Comparison of ENCODE assay signal across 25 cellular contexts in genomic region chrX:153776611-153777045, GRCh38. TPM values are rescaled to one million over a fixed set of nuclear protein-coding genes. Genes with fewer than 3 reads are reported as not detected.
A peak's percentile ranks its signal among the peaks of the same experiment; 100 is the strongest.
DNase-seq lines count a peak whose midpoint lies in the region; ATAC-seq and TF ChIP-seq lines count a peak whose summit lies in the region.
"Had no signal": no experiment of that assay in that cellular context is flagged by ENCODE, and none has a peak within 500 bp of the region (broad histone marks: within the 10 kb centered on the region; RNA-seq: fewer than 3 reads in every experiment).

No MANE protein-coding gene starts in this region.

- TF ChIP-seq CTCF in spleen (IDR thresholded peaks at IDR 0.05 in 8 of 11, conservative IDR thresholded peaks at IDR 0.05 in 3 of 11), result no peak

- H3K9me3 ChIP-seq in spleen, result no peaks in the 10 kb centered on the region
- H3K9me3 ChIP-seq: suprapubic skin had no signal

- H3K4me1 ChIP-seq in spleen, result peaks cover 0 to 12% (median 6%) of the 10 kb centered on the region in 6 donors

- peaks cover 0 to 44% (median 8%) of the 10 kb centered on the region in 7 donors for H3K27me3 ChIP-seq in spleen (replicated peaks in 1 of 7)
- H3K27me3 ChIP-seq: suprapubic skin had no signal

- peak; percentile 22 for DNase-seq in NCI-H146 (lab: John Stamatoyannopoulos, UW)
- no peak for DNase-seq in NCI-H146 treated with DMSO at 0.1 percent for 48 hours (lab: John Stamatoyannopoulos, UW; ENCODE audit: unreplicated experiment)
- DNase-seq in stimulated activated naive CD8-positive, alpha-beta T cell treated with anti-CD3 and anti-CD28 coated beads, Interleukin-15, amount 100 ng/mL, for 72 hours, result no peak
- no peak for DNase-seq in stimulated activated naive CD8-positive, alpha-beta T cell treated with anti-CD3 and anti-CD28 coated beads, Interleukin-15, Interleukin-2, amounts not matched to agents 100 U/mL and 50 U/mL, for 24 hours
- DNase-seq in spleen, result peak; percentile 50
- no peak for DNase-seq in foreskin melanocyte
- DNase-seq: activated CD4-positive, alpha-beta T cell treated with anti-CD3 and anti-CD28 coated beads, Interleukin-2, amount 50 U/mL, for 4 hours; activated gamma-delta T cell; CD4-positive, CD25-positive, alpha-beta regulatory T cell; cerebellar nuclear complex; Kasumi-1; naive thymus-derived CD4-positive, alpha-beta T cell; NCI-H2081; NCI-H446 treated with DMSO at 0.1 percent for 48 hours; nucleus accumbens; stimulated activated CD4-positive, alpha-beta T cell treated with anti-CD3 and anti-CD28 coated beads, Interleukin-2, amount 100 ng/mL, for 48 hours had no signal

- H3K27ac ChIP-seq in spleen, result no peak overlapping the region
- H3K27ac ChIP-seq: 22Rv1, suprapubic skin had no signal

- peaks cover 9% of the 10 kb centered on the region for H3K4me1 Mint-ChIP-seq in stimulated activated naive CD8-positive, alpha-beta T cell treated with anti-CD3 and anti-CD28 coated beads, Interleukin-15, amount 100 ng/mL, for 72 hours
- no peaks in the 10 kb centered on the region for H3K4me1 Mint-ChIP-seq in activated T-helper 17 cell treated with anti-CD3 and anti-CD28 coated beads, Interleukin-2, amount 50 U/mL, for 72 hours
- H3K4me1 Mint-ChIP-seq: stimulated activated effector memory CD8-positive, alpha-beta T cell treated with anti-CD3 and anti-CD28 coated beads, Interleukin-12 subunit alpha, Interleukin-12 subunit beta, amount 100 ng/mL, for 72 hours had no signal

- 73 to 100% (median 79%) methylated on average over 3 to 21 of the region's 22 CpGs for WGBS in spleen, 5 donors

- H3K36me3 Mint-ChIP-seq in activated T-helper 17 cell treated with anti-CD3 and anti-CD28 coated beads, Interleukin-2, amount 50 U/mL, for 72 hours (ENCODE audit: low read depth), result peaks cover 6% of the 10 kb centered on the region
- H3K36me3 Mint-ChIP-seq: CD4-positive, CD25-positive, alpha-beta regulatory T cell; naive thymus-derived CD4-positive, alpha-beta T cell; stimulated activated effector memory CD8-positive, alpha-beta T cell treated with anti-CD3 and anti-CD28 coated beads, Interleukin-12 subunit alpha, Interleukin-12 subunit beta, amount 100 ng/mL, for 72 hours had no signal

- H3K9me3 Mint-ChIP-seq in stimulated activated naive CD8-positive, alpha-beta T cell treated with anti-CD3 and anti-CD28 coated beads, Interleukin-15, amount 100 ng/mL, for 72 hours, result no peaks in the 10 kb centered on the region
- H3K9me3 Mint-ChIP-seq in activated T-helper 17 cell treated with anti-CD3 and anti-CD28 coated beads, Interleukin-2, amount 50 U/mL, for 72 hours, result no peaks in the 10 kb centered on the region
- H3K9me3 Mint-ChIP-seq: GM23338; naive thymus-derived CD4-positive, alpha-beta T cell; stimulated activated effector memory CD8-positive, alpha-beta T cell treated with anti-CD3 and anti-CD28 coated beads, Interleukin-12 subunit alpha, Interleukin-12 subunit beta, amount 100 ng/mL, for 72 hours; T-helper 1 cell treated with Interleukin-12 subunit alpha and Interleukin-12 subunit beta and Interleukin-4 antibody, amounts not matched to agents 30 μg/mL and 1 μg/mL, for 36 hours had no signal

- no peak overlapping the region for H3K4me3 Mint-ChIP-seq in stimulated activated naive CD8-positive, alpha-beta T cell treated with anti-CD3 and anti-CD28 coated beads, Interleukin-15, amount 100 ng/mL, for 72 hours
- H3K4me3 Mint-ChIP-seq in activated T-helper 17 cell treated with anti-CD3 and anti-CD28 coated beads, Interleukin-2, amount 50 U/mL, for 72 hours, result no peak overlapping the region
- H3K4me3 Mint-ChIP-seq: CD4-positive, CD25-positive, alpha-beta regulatory T cell; GM23338; naive thymus-derived CD4-positive, alpha-beta T cell; stimulated activated effector memory CD8-positive, alpha-beta T cell treated with anti-CD3 and anti-CD28 coated beads, Interleukin-12 subunit alpha, Interleukin-12 subunit beta, amount 100 ng/mL, for 72 hours; T-helper 1 cell treated with Interleukin-12 subunit alpha and Interleukin-12 subunit beta and Interleukin-4 antibody, amounts not matched to agents 30 μg/mL and 1 μg/mL, for 36 hours had no signal

- peaks cover 12% of the 10 kb centered on the region for H3K27me3 Mint-ChIP-seq in stimulated activated naive CD8-positive, alpha-beta T cell treated with anti-CD3 and anti-CD28 coated beads, Interleukin-15, amount 100 ng/mL, for 72 hours
- peaks cover 7% of the 10 kb centered on the region for H3K27me3 Mint-ChIP-seq in activated T-helper 17 cell treated with anti-CD3 and anti-CD28 coated beads, Interleukin-2, amount 50 U/mL, for 72 hours

- no peak overlapping the region for H3K27ac Mint-ChIP-seq in stimulated activated naive CD8-positive, alpha-beta T cell treated with anti-CD3 and anti-CD28 coated beads, Interleukin-15, amount 100 ng/mL, for 72 hours
- H3K27ac Mint-ChIP-seq in activated T-helper 17 cell treated with anti-CD3 and anti-CD28 coated beads, Interleukin-2, amount 50 U/mL, for 72 hours, result no peak overlapping the region
- H3K27ac Mint-ChIP-seq: CD4-positive, CD25-positive, alpha-beta regulatory T cell; GM23338; naive thymus-derived CD4-positive, alpha-beta T cell; stimulated activated effector memory CD8-positive, alpha-beta T cell treated with anti-CD3 and anti-CD28 coated beads, Interleukin-12 subunit alpha, Interleukin-12 subunit beta, amount 100 ng/mL, for 72 hours; T-helper 1 cell treated with Interleukin-12 subunit alpha and Interleukin-12 subunit beta and Interleukin-4 antibody, amounts not matched to agents 30 μg/mL and 1 μg/mL, for 36 hours had no signal

- H3K36me3 ChIP-seq in spleen, result no peaks in the 10 kb centered on the region
- H3K36me3 ChIP-seq: suprapubic skin had no signal

- intact Hi-C loops in spleen (cut with DNase I; ENCODE audit: low total_unique reads), result no loop called here

- H3K4me3 ChIP-seq in spleen, result no peak overlapping the region
- H3K4me3 ChIP-seq: GM23338, smooth muscle cell, suprapubic skin had no signal

- TF ChIP-seq POLR2A in spleen (IDR thresholded peaks at IDR 0.05), result no peak

- ATAC-seq in stimulated activated naive CD8-positive, alpha-beta T cell treated with anti-CD3 and anti-CD28 coated beads, Interleukin-15, amount 100 ng/mL, for 72 hours, result peak; percentile 8
- no peak for ATAC-seq in stimulated activated naive CD8-positive, alpha-beta T cell treated with anti-CD3 and anti-CD28 coated beads, Interleukin-15, Interleukin-2, amounts not matched to agents 100 U/mL and 50 U/mL, for 24 hours
- peak; percentile 19 for ATAC-seq in activated T-helper 17 cell treated with anti-CD3 and anti-CD28 coated beads, Interleukin-2, amount 50 U/mL, for 72 hours (replicated peaks)
- ATAC-seq in HG03045 (IDR thresholded peaks at IDR 0.05; ENCODE audit: unreplicated experiment), result no peak
- ATAC-seq: GM23338; left colon; naive thymus-derived CD4-positive, alpha-beta T cell; stimulated activated effector memory CD8-positive, alpha-beta T cell treated with anti-CD3 and anti-CD28 coated beads, Interleukin-12 subunit alpha, Interleukin-12 subunit beta, amount 100 ng/mL, for 72 hours had no signal

RNA-seq across cellular contexts. Expression of gene SRPK3, which starts 4.2 kb away (rescaled TPM):
- not detected for total RNA-seq in activated T-helper 17 cell treated with anti-CD3 and anti-CD28 coated beads, Interleukin-2, amount 50 U/mL, for 72 hours
- not detected for total RNA-seq in spleen
- polyA plus RNA-seq in spleen, result under 1 TPM; 0.03 to 0.26 (median 0.07) TPM
- total RNA-seq: CD4-positive, CD25-positive, alpha-beta regulatory T cell; GM23338; naive thymus-derived CD4-positive, alpha-beta T cell; smooth muscle cell had no signal
- polyA plus RNA-seq: CD4-positive, CD25-positive, alpha-beta regulatory T cell; naive thymus-derived CD4-positive, alpha-beta T cell had no signal

RNA-seq across cellular contexts. Expression of gene PLXNB3, which starts 12.6 kb away (rescaled TPM):
- 1 to 10 TPM in 1 of 2 donors, under 1 TPM in 1; 0.45 to 7.9 TPM for total RNA-seq in activated T-helper 17 cell treated with anti-CD3 and anti-CD28 coated beads, Interleukin-2, amount 50 U/mL, for 72 hours
- 1 to 10 TPM in 6 of 7 donors, under 1 TPM in 1; 0.68 to 2.8 (median 1.7) TPM for total RNA-seq in spleen
- polyA plus RNA-seq in spleen, result 1 to 10 TPM in 1 of 3 donors, under 1 TPM in 2; 0.48 to 1.5 (median 0.49) TPM
- polyA plus RNA-seq: CD4-positive, CD25-positive, alpha-beta regulatory T cell; naive thymus-derived CD4-positive, alpha-beta T cell had no signal

RNA-seq across cellular contexts. Expression of gene IDH3G, which starts 17.5 kb away (rescaled TPM):
- 10 to 100 TPM; 62.0 to 82.2 TPM for total RNA-seq in activated T-helper 17 cell treated with anti-CD3 and anti-CD28 coated beads, Interleukin-2, amount 50 U/mL, for 72 hours
- total RNA-seq in spleen, result 10 to 100 TPM; 51.8 to 92.7 (median 68.7) TPM
- polyA plus RNA-seq in spleen, result 10 to 100 TPM; 32.7 to 47.0 (median 41.3) TPM

RNA-seq across cellular contexts. Expression of gene SSR4, which starts 17.8 kb away (rescaled TPM):
- total RNA-seq in activated T-helper 17 cell treated with anti-CD3 and anti-CD28 coated beads, Interleukin-2, amount 50 U/mL, for 72 hours, result 100 to 1,000 TPM; 150 to 152 TPM
- total RNA-seq in spleen, result 100 to 1,000 TPM; 144 to 307 (median 217) TPM
- polyA plus RNA-seq in spleen, result 100 to 1,000 TPM; 357 to 488 (median 359) TPM

RNA-seq across cellular contexts. Expression of gene ABCD1, which starts 52.0 kb away (rescaled TPM):
- total RNA-seq in activated T-helper 17 cell treated with anti-CD3 and anti-CD28 coated beads, Interleukin-2, amount 50 U/mL, for 72 hours, result 1 to 10 TPM; 6.7 to 9.4 TPM
- total RNA-seq in spleen, result 10 to 100 TPM; 14.9 to 28.1 (median 23.2) TPM
- 1 to 10 TPM; 5.1 to 9.7 (median 6.9) TPM for polyA plus RNA-seq in spleen

Comparison
In these comparisons a context has a peak if more than half of its experiments do, and no peak if none do; other contexts are left out.
1. DNase-seq: peak in NCI-H146 (single experiment) and spleen (single experiment); none in NCI-H146 treated with DMSO at 0.1 percent for 48 hours (single experiment), stimulated activated naive CD8-positive, alpha-beta T cell treated with anti-CD3 and anti-CD28 coated beads, Interleukin-15, amount 100 ng/mL, for 72 hours (0 of 2), stimulated activated naive CD8-positive, alpha-beta T cell treated with anti-CD3 and anti-CD28 coated beads, Interleukin-15, Interleukin-2, amounts not matched to agents 100 U/mL and 50 U/mL, for 24 hours (single experiment) and foreskin melanocyte (single experiment).
2. ATAC-seq: peak in stimulated activated naive CD8-positive, alpha-beta T cell treated with anti-CD3 and anti-CD28 coated beads, Interleukin-15, amount 100 ng/mL, for 72 hours (single experiment) and activated T-helper 17 cell treated with anti-CD3 and anti-CD28 coated beads, Interleukin-2, amount 50 U/mL, for 72 hours (single experiment); none in stimulated activated naive CD8-positive, alpha-beta T cell treated with anti-CD3 and anti-CD28 coated beads, Interleukin-15, Interleukin-2, amounts not matched to agents 100 U/mL and 50 U/mL, for 24 hours (single experiment) and HG03045 (single experiment).